29 cellular contexts compared by ENCODE assay signal in the genomic region with DNA sequence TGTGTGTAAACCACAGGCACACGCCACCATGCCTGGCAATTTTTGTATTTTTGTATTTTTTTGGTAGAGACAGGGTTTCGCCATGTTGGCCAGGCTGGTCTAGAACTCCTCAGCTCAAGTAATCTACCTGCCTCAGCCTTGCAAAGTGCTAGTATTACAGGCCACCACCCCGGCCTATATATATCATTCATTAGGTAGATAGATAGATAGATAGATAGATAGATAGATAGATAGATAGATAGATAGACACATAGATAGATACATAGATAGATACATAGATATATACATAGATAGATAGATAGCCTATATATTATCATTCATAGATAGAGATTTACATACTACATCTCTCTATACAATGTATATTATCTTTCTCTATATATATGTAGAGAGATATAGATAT.
"Had no signal": no experiment of that assay in that cellular context is flagged by ENCODE, and none has a peak within 500 bp of the region (broad histone marks: within the 10 kb centered on the region; RNA-seq: fewer than 3 reads in every experiment).

No MANE protein-coding gene starts in this region.

- H3K27ac Mint-ChIP-seq: dendritic cell treated with granulocyte-macrophage colony-stimulating factor and Interleukin-4, amounts not matched to agents 40 ng/mL and 50 ng/mL, for 4 days; effector memory CD8-positive, alpha-beta T cell; endodermal cell had no signal

- H3K36me3 ChIP-seq: colonic mucosa, gastrocnemius medialis had no signal

- H3K4me3 Mint-ChIP-seq: dendritic cell treated with granulocyte-macrophage colony-stimulating factor and Interleukin-4, amounts not matched to agents 40 ng/mL and 50 ng/mL, for 4 days; effector memory CD8-positive, alpha-beta T cell; endodermal cell had no signal

- H3K27me3 ChIP-seq: colonic mucosa, dorsolateral prefrontal cortex, esophagus muscularis mucosa, esophagus squamous epithelium, foreskin keratinocyte, gastrocnemius medialis, gastroesophageal sphincter, heart left ventricle, heart right ventricle had no signal

- H3K4me1 ChIP-seq: colonic mucosa, esophagus squamous epithelium, foreskin keratinocyte, gastroesophageal sphincter had no signal

- H3K27me3 Mint-ChIP-seq: dendritic cell treated with granulocyte-macrophage colony-stimulating factor and Interleukin-4, amounts not matched to agents 40 ng/mL and 50 ng/mL, for 4 days; effector memory CD8-positive, alpha-beta T cell had no signal

- H3K27ac ChIP-seq: colonic mucosa, coronary artery, dorsolateral prefrontal cortex, epithelial cell of prostate, esophagus muscularis mucosa, esophagus squamous epithelium, foreskin keratinocyte, gastrocnemius medialis, gastroesophageal sphincter, heart left ventricle, heart right ventricle had no signal

- DNase-seq: colonic mucosa; cortex of kidney; dermis blood vessel endothelial cell; dorsolateral prefrontal cortex; effector CD4-positive, alpha-beta T cell; effector CD8-positive, alpha-beta T cell; effector memory CD4-positive, alpha-beta T cell; effector memory CD8-positive, alpha-beta T cell; endodermal cell; erythroblast; esophagus squamous epithelium; foreskin fibroblast; foreskin keratinocyte; foreskin melanocyte; gastrocnemius medialis; glutamatergic neuron; head of caudate nucleus; heart left ventricle; heart right ventricle had no signal

- H3K4me3 ChIP-seq: colonic mucosa, coronary artery, dorsolateral prefrontal cortex, esophagus muscularis mucosa, esophagus squamous epithelium, gastrocnemius medialis, gastroesophageal sphincter, heart left ventricle, heart right ventricle had no signal

- H3K4me1 Mint-ChIP-seq: endodermal cell had no signal

- FAIRE-seq: colon, endometrium, endothelial cell of umbilical vein, frontal cortex had no signal

- H3K9me3 Mint-ChIP-seq: dendritic cell treated with granulocyte-macrophage colony-stimulating factor and Interleukin-4, amounts not matched to agents 40 ng/mL and 50 ng/mL, for 4 days; effector memory CD8-positive, alpha-beta T cell; endodermal cell had no signal

- H3K9me3 ChIP-seq: colonic mucosa, esophagus muscularis mucosa, esophagus squamous epithelium, gastrocnemius medialis, gastroesophageal sphincter, heart left ventricle, heart right ventricle had no signal

- ATAC-seq: effector memory CD8-positive, alpha-beta T cell; esophagus mucosa; foreskin keratinocyte; gastrocnemius medialis; gastroesophageal sphincter; heart left ventricle; heart right ventricle had no signal
